In genomic region chr2:69789129-69789528, GRCh38 we compare ENCODE assay signal across 8 cellular contexts. TPM values are rescaled to one million over a fixed set of nuclear protein-coding genes. Genes with fewer than 3 reads are reported as not detected.
DNase-seq lines count a peak whose midpoint lies in the region; ATAC-seq and TF ChIP-seq lines count a peak whose summit lies in the region.

No MANE protein-coding gene starts in this region.

- peak; percentile 74 for ATAC-seq in GM21717 (IDR thresholded peaks at IDR 0.05; ENCODE audit: unreplicated experiment)
- no peak for ATAC-seq in GM19397 (IDR thresholded peaks at IDR 0.05; ENCODE audit: unreplicated experiment)
- no peak for ATAC-seq in stimulated activated naive CD8-positive, alpha-beta T cell treated with anti-CD3 and anti-CD28 coated beads, Interleukin-15, amount 100 ng/mL, for 72 hours

- H3K4me1 Mint-ChIP-seq in mesothelial cell of epicardium, result peaks cover 31% of the 10 kb centered on the region
- H3K4me1 Mint-ChIP-seq in stimulated activated naive CD8-positive, alpha-beta T cell treated with anti-CD3 and anti-CD28 coated beads, Interleukin-15, amount 100 ng/mL, for 72 hours, result peaks cover 15% of the 10 kb centered on the region

- TF ChIP-seq CTCF in ascending aorta (IDR thresholded peaks at IDR 0.05) (no peak), mesothelial cell of epicardium (IDR thresholded peaks at IDR 0.05; ENCODE audit: unreplicated experiment) (no peak)

- H4K20me1 ChIP-seq in BLaER1, result no peaks in the 10 kb centered on the region

- no peak overlapping the region for H3K4me3 Mint-ChIP-seq in mesothelial cell of epicardium
- H3K4me3 Mint-ChIP-seq in stimulated activated naive CD8-positive, alpha-beta T cell treated with anti-CD3 and anti-CD28 coated beads, Interleukin-15, amount 100 ng/mL, for 72 hours, result no peak overlapping the region

- H3K4me1 ChIP-seq in BLaER1 (peaks cover 50% of the 10 kb centered on the region), ascending aorta (peaks cover 4 to 14% of the 10 kb centered on the region in 2 donors)

- H3K9ac ChIP-seq in BLaER1, result peak overlapping the region; percentile 76; the same call in 1 of the 2 replicates

- no peaks in the 10 kb centered on the region for H3K9me3 Mint-ChIP-seq in mesothelial cell of epicardium
- no peaks in the 10 kb centered on the region for H3K9me3 Mint-ChIP-seq in stimulated activated naive CD8-positive, alpha-beta T cell treated with anti-CD3 and anti-CD28 coated beads, Interleukin-15, amount 100 ng/mL, for 72 hours

- H3K27me3 ChIP-seq in BLaER1 (no peaks in the 10 kb centered on the region), ascending aorta (no peaks in the 10 kb centered on the region)

- peak overlapping the region; percentile 97 for H3K27ac Mint-ChIP-seq in mesothelial cell of epicardium
- no peak overlapping the region for H3K27ac Mint-ChIP-seq in stimulated activated naive CD8-positive, alpha-beta T cell treated with anti-CD3 and anti-CD28 coated beads, Interleukin-15, amount 100 ng/mL, for 72 hours

- H3K4me2 ChIP-seq in BLaER1, result peak overlapping the region; percentile 94

- H3K27ac ChIP-seq in BLaER1 (peak overlapping the region; percentile 82), ascending aorta (peak overlapping the region; percentile 85 to 88)

- H3K36me3 Mint-ChIP-seq in mesothelial cell of epicardium, result peaks cover 5% of the 10 kb centered on the region

- no peaks in the 10 kb centered on the region for H3K9me3 ChIP-seq in BLaER1
- no peaks in the 10 kb centered on the region for H3K9me3 ChIP-seq in ascending aorta

- peak in 1 of 2 donors; percentile 82 for DNase-seq in ascending aorta (ENCODE audit: low spot score in 2 of 2)
- DNase-seq in mesothelial cell of epicardium (ENCODE audit: low spot score in 2 of 2, unreplicated experiment in 2 of 2), result peak in 1 of 2 experiments; percentile 44
- DNase-seq in SIG-M5 treated with dmso at 0.1 percent for 504 hours (lab: John Stamatoyannopoulos, UW; ENCODE audit: unreplicated experiment), result no peak
- no peak for DNase-seq in activated CD4-positive, alpha-beta T cell treated with anti-CD3 and anti-CD28 coated beads for 4 hours
- DNase-seq in stimulated activated naive CD8-positive, alpha-beta T cell treated with anti-CD3 and anti-CD28 coated beads, Interleukin-15, amount 100 ng/mL, for 72 hours, result no peak

- 0 out of 2 replicates have a peak, but pooled peaks cover 8% of the 10 kb centered on the region for H3K36me3 ChIP-seq in BLaER1
- H3K36me3 ChIP-seq in ascending aorta, result peaks cover 0 to 9% of the 10 kb centered on the region in 2 donors

- intact Hi-C loops in ascending aorta (cut with DNase I), result no loop called here

- H3K4me3 ChIP-seq in BLaER1 (0 out of 2 replicates have a peak overlapping the region, but pooled peaks have one; percentile 60), ascending aorta (peak overlapping the region in 1 of 2 donors; percentile 40)

- no peaks in the 10 kb centered on the region for H3K27me3 Mint-ChIP-seq in mesothelial cell of epicardium (ENCODE audit: low read depth)
- H3K27me3 Mint-ChIP-seq in stimulated activated naive CD8-positive, alpha-beta T cell treated with anti-CD3 and anti-CD28 coated beads, Interleukin-15, amount 100 ng/mL, for 72 hours, result peaks cover 6% of the 10 kb centered on the region

RNA-seq across cellular contexts. Expression of gene GMCL1, which starts 40.3 kb away (rescaled TPM):
- total RNA-seq in ascending aorta (10.4 TPM), mesothelial cell of epicardium (14.1 to 18.6 TPM (median 16.3 TPM) in 3 replicates)

RNA-seq across cellular contexts. Expression of gene ANXA4, which starts 47.2 kb away (rescaled TPM):
- total RNA-seq in ascending aorta (29.1 TPM), mesothelial cell of epicardium (41.4 to 45.1 TPM (median 42.2 TPM) in 3 replicates)
